Comparison of ENCODE assay signal across 1 cellular context in genomic region chr3:47781685-47782537, GRCh38.
A peak's percentile ranks its signal among the peaks of the same experiment; 100 is the strongest.
TF ChIP-seq lines count a peak whose summit lies in the region.

TSS of gene SMARCC1 (minus strand) at chr3:47781893. CDS start at chr3:47781797, 96 bp downstream.

TF ChIP-seq in K562, 482 proteins besides CTCF, POLR2A, EP300 and RAD21 (continued from another document):
- peak; percentile 84 for TF ChIP-seq E2F4 (CRISPR knock-in tag; IDR thresholded peaks at IDR 0.05; ENCODE audit: low read depth)
- no peak for TF ChIP-seq ZC3H8 (IDR thresholded peaks at IDR 0.05)
- TF ChIP-seq PHF8 (IDR thresholded peaks at IDR 0.05; ENCODE audit: borderline replicate concordance, low read length), result peak; percentile 95
- TF ChIP-seq TRIM25 (IDR thresholded peaks at IDR 0.05; ENCODE audit: borderline replicate concordance), result no peak
- peak; percentile 62; the same call in 1 of the 2 replicates for TF ChIP-seq ESRRA (IDR thresholded peaks at IDR 0.05; ENCODE audit: borderline replicate concordance, low read depth)
- no peak for TF ChIP-seq HDAC6 (IDR thresholded peaks at IDR 0.05; ENCODE audit: low read depth, low read length)
- TF ChIP-seq PYGO2 (tag; IDR thresholded peaks at IDR 0.05), result peak; percentile 52; the same call in 1 of the 2 replicates
- TF ChIP-seq GTF2B (IDR thresholded peaks at IDR 0.05; ENCODE audit: extremely low read depth, insufficient read length), result no peak
- no peak for TF ChIP-seq JUND (IDR thresholded peaks at IDR 0.05; ENCODE audit: borderline replicate concordance, low read depth, low read length)
- no peak; the same call in 2 of the 3 replicates for TF ChIP-seq JUND (tag; IDR thresholded peaks at IDR 0.05; ENCODE audit: borderline replicate concordance, low read depth, low read length)
- TF ChIP-seq ZNF444 (CRISPR knock-in tag; IDR thresholded peaks at IDR 0.05), result no peak
- TF ChIP-seq PRDM10 (IDR thresholded peaks at IDR 0.05; ENCODE audit: partially characterized antibody), result peak; percentile 54
- no peak for TF ChIP-seq HEY1 (CRISPR knock-in tag; IDR thresholded peaks at IDR 0.05; ENCODE audit: borderline replicate concordance)
- peak; percentile 91 for TF ChIP-seq HNRNPLL (IDR thresholded peaks at IDR 0.05; ENCODE audit: low read depth, low read length, poor library complexity, severe bottlenecking)
- no peak for TF ChIP-seq CBFA2T2 (conservative IDR thresholded peaks at IDR 0.05)
- peak; percentile 65 for TF ChIP-seq RBM22 (IDR thresholded peaks at IDR 0.05; ENCODE audit: low read depth, low read length, poor library complexity, severe bottlenecking)
- no peak for TF ChIP-seq SRSF9 (IDR thresholded peaks at IDR 0.05; ENCODE audit: borderline replicate concordance, low read depth, low read length)
- TF ChIP-seq ZNF695 (CRISPR knock-in tag; IDR thresholded peaks at IDR 0.05), result no peak
- no peak for TF ChIP-seq ZNF146 (CRISPR knock-in tag; IDR thresholded peaks at IDR 0.05; ENCODE audit: unreplicated experiment)
